Comparison of ENCODE assay signal across 8 cellular contexts in genomic region chr3:36911990-36912804, GRCh38. TPM values are rescaled to one million over a fixed set of nuclear protein-coding genes. Genes with fewer than 3 reads are reported as not detected.
A peak's percentile ranks its signal among the peaks of the same experiment; 100 is the strongest.
DNase-seq lines count a peak whose midpoint lies in the region; ATAC-seq, FAIRE-seq and TF ChIP-seq lines count a peak whose summit lies in the region.

No MANE protein-coding gene starts in this region.

- no peaks in the 10 kb centered on the region for H3K36me3 Mint-ChIP-seq in naive thymus-derived CD8-positive, alpha-beta T cell

- no peaks in the 10 kb centered on the region for H4K20me1 ChIP-seq in OCI-LY7 (ENCODE audit: insufficient read depth, low read length)

- DNase-seq in Ammon's horn (ENCODE audit: low spot score) (peak; percentile 24), OCI-LY7 (ENCODE audit: low spot score) (peak; percentile 98), bronchial epithelial cell (ENCODE audit: low read depth) (peak; percentile 89), iPS-NIHi7 (ENCODE audit: extremely low spot score) (no peak), cerebellum (ENCODE audit: low spot score) (no peak)
- DNase-seq in naive thymus-derived CD8-positive, alpha-beta T cell = peak in 6 of 10 donors; percentile 19 to 55 (median 40)

- peaks cover 12% of the 10 kb centered on the region for H3K36me3 ChIP-seq in OCI-LY7 (ENCODE audit: insufficient read depth, low read length)
- H3K36me3 ChIP-seq in bronchial epithelial cell (ENCODE audit: control insufficient read depth, insufficient read depth, low read length) = no peaks in the 10 kb centered on the region

- no peaks in the 10 kb centered on the region for H3K9me3 Mint-ChIP-seq in naive thymus-derived CD8-positive, alpha-beta T cell

- H3K4me3 ChIP-seq in OCI-LY7 (ENCODE audit: low read depth, low read length, poor library complexity, severe bottlenecking) = peak overlapping the region; percentile 66
- H3K4me3 ChIP-seq in bronchial epithelial cell (ENCODE audit: low read depth, low read length) = no peak overlapping the region

- peak overlapping the region; percentile 91 for H3K4me2 ChIP-seq in OCI-LY7 (ENCODE audit: low read length)

- H3K9me2 ChIP-seq in OCI-LY7 (ENCODE audit: insufficient read depth, low read length) = no peaks in the 10 kb centered on the region

- peak overlapping the region; percentile 99 for H3K27ac ChIP-seq in OCI-LY7 (ENCODE audit: low read depth, low read length, poor library complexity, severe bottlenecking)

- BruUV-seq in OCI-LY7 (replicated peaks; lab: Mats Ljungman, UMichigan) = TSS peak; percentile 78

- peak overlapping the region; percentile 11; the same call in 1 of the 2 replicates for H2AFZ ChIP-seq in OCI-LY7 (ENCODE audit: low read length)

- peaks cover 10 to 59% (median 41%) of the 10 kb centered on the region in 4 donors for H3K4me1 Mint-ChIP-seq in naive thymus-derived CD8-positive, alpha-beta T cell

- peaks cover 78% of the 10 kb centered on the region for H3K4me1 ChIP-seq in OCI-LY7 (ENCODE audit: insufficient read depth, low read length, poor library complexity, severe bottlenecking)

- no peak for FAIRE-seq in bronchial epithelial cell (lab: Jason Lieb, UNC)

- peaks cover 83% of the 10 kb centered on the region for H3K79me2 ChIP-seq in OCI-LY7 (ENCODE audit: insufficient read depth, low read depth, low read length)

- no peaks in the 10 kb centered on the region for H3K27me3 Mint-ChIP-seq in naive thymus-derived CD8-positive, alpha-beta T cell

- H3K27me3 ChIP-seq in bronchial epithelial cell (ENCODE audit: control insufficient read depth, insufficient read depth, low read length) = no peaks in the 10 kb centered on the region

- CTCF ChIA-PET in OCI-LY7 (lab: Charles Lee; ENCODE audit: unreplicated experiment) = interaction anchor here (0.6 to 1.0 kb wide), 3 partner anchors 10 to 44 kb away, joined by 3 read pairs; no protein-coding TSS in a partner anchor

- ATAC-seq in GM18858 (IDR thresholded peaks at IDR 0.05; ENCODE audit: unreplicated experiment) (peak; percentile 98), HG03025 (IDR thresholded peaks at IDR 0.05; ENCODE audit: low FRiP score, unreplicated experiment) (peak; percentile 98)
- ATAC-seq in naive thymus-derived CD8-positive, alpha-beta T cell = peak; percentile 76

- peak overlapping the region; percentile 26 to 85 (median 64) for H3K4me3 Mint-ChIP-seq in naive thymus-derived CD8-positive, alpha-beta T cell

- peak overlapping the region; percentile 1 to 93 (median 85) for H3K27ac Mint-ChIP-seq in naive thymus-derived CD8-positive, alpha-beta T cell

- intact Hi-C loops in OCI-LY7 (cut with micrococcal nuclease; ENCODE audit: unreplicated experiment) = loop anchor here (1.0 to 2.0 kb wide), 3 partner anchors 11 to 81 kb away; partner anchors contain the start of genes EPM2AIP1 and MLH1

- H3K9me3 ChIP-seq in OCI-LY7 (ENCODE audit: low read length) = no peaks in the 10 kb centered on the region

- POLR2A ChIA-PET in OCI-LY7 (lab: Charles Lee) = interaction anchor here (0.6 to 5.1 kb wide), 11 partner anchors 10 to 307 kb away, joined by 3 to 50 read pairs (median 7); partner anchors contain the start of genes EPM2AIP1, MLH1 and TRANK1
- POLR2A ChIA-PET in naive thymus-derived CD8-positive, alpha-beta T cell (lab: Charles Lee) = interaction anchor here (0.7 to 1.5 kb wide), 6 partner anchors 8 to 81 kb away, joined by 3 to 6 read pairs (median 3); partner anchors contain the start of genes EPM2AIP1, MLH1 and TRANK1

- TF ChIP-seq CTCF in OCI-LY7 (conservative IDR thresholded peaks at IDR 0.05; ENCODE audit: low read length) = peak; percentile 20; the same call in 1 of the 2 replicates
- TF ChIP-seq CTCF in bronchial epithelial cell (IDR thresholded peaks at IDR 0.05; ENCODE audit: insufficient read depth, low read length, severe bottlenecking) = no peak

RNA-seq across cellular contexts. Expression of gene TRANK1, which starts 32.7 kb away (rescaled TPM):
- 29.1 and 34.9 TPM in 2 replicates for total RNA-seq in OCI-LY7 (2014; rRNA removed; shearing (Covaris generic))
- 57.1 and 66.3 TPM in 2 replicates for total RNA-seq in OCI-LY7 (2022)
- total RNA-seq in bronchial epithelial cell = 0.53 and 1.0 TPM in 2 replicates
- total RNA-seq in naive thymus-derived CD8-positive, alpha-beta T cell = 10 to 100 TPM; 84.5 to 92.3 TPM
- 10 to 100 TPM; 16.0 to 20.3 (median 17.9) TPM for polyA plus RNA-seq in naive thymus-derived CD8-positive, alpha-beta T cell
- total RNA-seq in cerebellum = 18.8 TPM

Comparison
In these comparisons a context has a peak if more than half of its experiments do, and no peak if none do; other contexts are left out.
1. DNase-seq: peak in Ammon's horn (single experiment), OCI-LY7 (single experiment), bronchial epithelial cell (single experiment) and naive thymus-derived CD8-positive, alpha-beta T cell (6 of 10); none in iPS-NIHi7 (single experiment) and cerebellum (single experiment).
2. Peak in every context shown above with its lines, with median percentiles within 50 percentile points of each other: ATAC-seq.